In the genomic region with DNA sequence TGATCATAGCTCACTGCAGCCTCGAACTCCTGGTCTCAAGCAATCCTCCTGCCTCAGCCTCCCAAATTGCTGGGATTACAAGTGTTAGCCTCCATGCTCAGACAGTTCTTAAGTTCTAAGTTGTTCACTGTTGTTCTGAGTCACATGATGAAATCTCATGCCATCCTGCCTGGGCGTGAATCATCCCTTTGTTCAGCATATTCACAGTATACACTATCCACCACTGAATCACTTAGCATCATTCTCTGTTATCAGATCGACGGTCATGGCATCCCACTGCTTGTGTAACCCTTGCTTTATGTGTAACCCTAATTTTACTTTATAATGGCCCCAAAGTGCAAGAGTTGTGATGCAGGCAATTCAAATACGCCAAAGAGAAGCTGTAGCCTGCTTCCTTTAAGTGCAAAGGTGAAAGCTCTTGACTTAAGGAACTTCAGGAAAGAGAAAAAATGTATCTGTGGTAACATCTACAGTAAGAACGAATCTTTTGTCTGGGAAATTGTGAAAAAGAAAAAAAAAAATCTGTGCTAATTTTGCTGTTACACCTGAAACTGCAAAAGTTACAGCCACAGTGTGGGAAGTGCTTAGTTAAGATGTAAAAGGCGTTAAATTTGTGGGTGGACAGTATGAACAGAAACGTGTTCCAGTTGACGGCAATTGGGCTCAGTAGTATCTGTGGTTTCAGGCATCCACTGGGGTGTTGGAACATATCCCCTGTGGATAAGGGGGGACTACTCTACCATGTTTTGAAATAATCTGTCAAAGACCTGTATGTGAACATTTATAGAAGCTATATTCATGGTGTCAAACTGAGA, we compare ENCODE assay signal across 10 cellular contexts.
DNase-seq lines count a peak whose midpoint lies in the region; ATAC-seq, FAIRE-seq and TF ChIP-seq lines count a peak whose summit lies in the region.
"Had no signal": no experiment of that assay in that cellular context is flagged by ENCODE, and none has a peak within 500 bp of the region (broad histone marks: within the 10 kb centered on the region; RNA-seq: fewer than 3 reads in every experiment).

No MANE protein-coding gene starts in this region.

- H3K4me1 ChIP-seq in keratinocyte (ENCODE audit: control insufficient read depth, extremely low read depth, insufficient read depth, low read length) = peaks cover 2% of the 10 kb centered on the region

- peak; percentile 99 for FAIRE-seq in keratinocyte (lab: Jason Lieb, UNC)

- H3K36me3 ChIP-seq in BJ (ENCODE audit: control insufficient read depth, insufficient read depth, low read length) = no peaks in the 10 kb centered on the region
- H3K36me3 ChIP-seq in keratinocyte (ENCODE audit: control insufficient read depth in 2 of 2, extremely low read depth in 1 of 2, insufficient read depth in 2 of 2, low read length in 2 of 2) = no peaks in the 10 kb centered on the region

- H2AFZ ChIP-seq in keratinocyte (ENCODE audit: control insufficient read depth, low read length) = no peak overlapping the region

- H3K4me3 ChIP-seq in BJ (ENCODE audit: low read depth, low read length) = no peak overlapping the region
- H3K4me3 ChIP-seq in keratinocyte (ENCODE audit: control insufficient read depth in 2 of 3, extremely low read depth in 1 of 3, insufficient read depth in 2 of 3, low read depth in 1 of 3, low read length in 3 of 3) = no peak overlapping the region

- H3K27ac ChIP-seq in keratinocyte (ENCODE audit: control insufficient read depth, insufficient read depth, low read length) = no peak overlapping the region

- dilution Hi-C loops in keratinocyte (cut with MboI; ENCODE audit: extremely low pct_ligation_motif_present, low sequenced_read_pairs) = no loop called here

- CTCF ChIA-PET in BJ (lab: Yijun Ruan, JAX) (interaction anchor here (1.3 to 1.7 kb wide), 3 partner anchors 20 to 179 kb away, joined by 3 to 4 read pairs (median 3); no protein-coding TSS in a partner anchor), GM10248 (lab: Yijun Ruan, JAX) (interaction anchor here (1.0 to 3.3 kb wide), 2 partner anchors 9 to 20 kb away, joined by 3 to 18 read pairs; no protein-coding TSS in a partner anchor)

- ATAC-seq in HG03108 (IDR thresholded peaks at IDR 0.05; ENCODE audit: unreplicated experiment) = no peak
- ATAC-seq in HG03196 (IDR thresholded peaks at IDR 0.05; ENCODE audit: unreplicated experiment) = no peak

- no peaks in the 10 kb centered on the region for H4K20me1 ChIP-seq in keratinocyte (ENCODE audit: control insufficient read depth, extremely low read depth, insufficient read depth, low read length)

- no peak overlapping the region for H3K4me2 ChIP-seq in keratinocyte (ENCODE audit: control insufficient read depth, extremely low read depth, insufficient read depth, low read depth, low read length)

- TF ChIP-seq CTCF in BJ (IDR thresholded peaks at IDR 0.05; ENCODE audit: insufficient read depth, low read depth, low read length) (no peak), keratinocyte (optimal IDR thresholded peaks at IDR 0.05 in 1 of 3, IDR thresholded peaks at IDR 0.05 in 1 of 3, conservative IDR thresholded peaks at IDR 0.05 in 1 of 3; ENCODE audit: extremely low read depth in 1 of 3, insufficient read depth in 2 of 3, low read length in 3 of 3) (no peak), GM10248 (IDR thresholded peaks at IDR 0.05; ENCODE audit: control extremely low read depth, extremely low read depth, low read depth, missing control alignments) (no peak)

- no peaks in the 10 kb centered on the region for H3K9me3 ChIP-seq in keratinocyte (ENCODE audit: control insufficient read depth, low read depth, low read length)

- DNase-seq in BJ (ENCODE audit: low read depth) (peak; percentile 2), HK-2 (ENCODE audit: unreplicated experiment) (peak; percentile 35), amniotic epithelial cell (ENCODE audit: low read depth) (peak; percentile 93), keratinocyte (ENCODE audit: low read depth, low spot score) (peak; percentile 48), GM10248 (ENCODE audit: extremely low spot score) (no peak), NCI-H1092 (lab: John Stamatoyannopoulos, UW) (no peak)
- DNase-seq: activated effector memory CD4-positive, alpha-beta T cell treated with Interleukin-2 at 50 U/mL for 16 hours; DMS79 had no signal

- POLR2A ChIA-PET in BJ (lab: Charles Lee) (no interaction called here), GM10248 (lab: Yijun Ruan, JAX) (no interaction called here)

- no peaks in the 10 kb centered on the region for H3K79me2 ChIP-seq in keratinocyte (ENCODE audit: control insufficient read depth, insufficient read depth, low read length)

- no peaks in the 10 kb centered on the region for H3K27me3 ChIP-seq in BJ (ENCODE audit: control insufficient read depth, insufficient read depth, low read length)
- H3K27me3 ChIP-seq in keratinocyte (ENCODE audit: control insufficient read depth, extremely low read depth, insufficient read depth, low read length) = no peaks in the 10 kb centered on the region

- H3K9me1 ChIP-seq in keratinocyte (ENCODE audit: control insufficient read depth, extremely low read depth, insufficient read depth, low read length) = no peaks in the 10 kb centered on the region

- H3K9ac ChIP-seq in keratinocyte (ENCODE audit: control insufficient read depth, extremely low read depth, insufficient read depth, low read length) = no peak overlapping the region

Comparison
In these comparisons a context has a peak if more than half of its experiments do, and no peak if none do; other contexts are left out.
1. DNase-seq: peak in BJ (single experiment), HK-2 (single experiment), amniotic epithelial cell (single experiment) and keratinocyte (single experiment); none in GM10248 (single experiment) and NCI-H1092 (single experiment).